In the genomic region with DNA sequence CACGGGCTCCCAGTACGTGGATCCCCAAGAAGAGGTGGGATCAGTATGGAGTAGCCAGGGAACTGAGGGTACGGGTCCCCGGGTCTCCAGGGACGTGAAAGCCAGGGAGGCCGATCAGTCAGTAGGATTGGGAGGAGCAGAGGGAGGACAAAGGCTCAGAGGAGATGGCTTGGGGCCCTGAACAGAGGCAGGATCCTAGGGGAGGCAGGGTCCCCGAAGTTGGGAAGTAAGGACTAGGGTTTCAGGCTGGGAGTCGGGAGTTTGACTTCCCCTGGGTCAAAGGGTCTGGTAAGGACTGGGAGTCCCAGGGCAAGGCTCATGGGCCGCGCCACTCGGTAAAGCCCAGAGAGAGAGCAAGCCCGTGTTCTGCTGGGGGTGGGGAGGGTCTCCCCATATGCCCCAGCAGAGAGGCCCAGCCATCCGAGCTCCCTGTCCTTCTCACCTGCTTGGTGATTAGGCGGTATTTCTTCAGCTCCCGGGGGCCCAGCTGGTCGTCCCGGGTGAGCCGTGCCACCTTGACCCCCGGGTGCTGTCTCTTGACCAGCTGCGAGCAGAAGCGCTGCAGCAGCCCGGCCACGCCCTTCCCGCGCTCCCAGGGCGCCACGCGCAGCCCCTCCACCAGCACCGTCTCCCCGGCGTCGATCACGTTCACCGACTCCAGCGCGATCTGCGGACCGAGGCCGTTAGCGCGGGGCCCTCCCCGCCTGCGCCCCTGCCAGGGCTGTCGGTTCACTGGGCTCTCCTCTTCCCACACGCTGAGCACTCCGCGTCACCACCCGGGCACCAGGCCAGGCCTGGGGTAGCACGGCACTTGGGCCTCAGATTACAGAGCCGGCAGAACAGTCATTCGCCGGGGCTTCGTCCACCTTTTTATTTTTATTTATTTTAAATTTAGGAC, we compare ENCODE assay signal across 3 cellular contexts.
TF ChIP-seq lines count a peak whose summit lies in the region.

No MANE protein-coding gene starts in this region.

TF ChIP-seq in SK-N-SH, 30 proteins besides CTCF, POLR2A, EP300 and RAD21 (continued from another document and continues in another):
- TF ChIP-seq POLR2AphosphoS5 (IDR thresholded peaks at IDR 0.05; ENCODE audit: low read depth, low read length): no peak
- no peak for TF ChIP-seq MXI1 (IDR thresholded peaks at IDR 0.05; ENCODE audit: low read depth, low read length)
- TF ChIP-seq, protein P1, sequence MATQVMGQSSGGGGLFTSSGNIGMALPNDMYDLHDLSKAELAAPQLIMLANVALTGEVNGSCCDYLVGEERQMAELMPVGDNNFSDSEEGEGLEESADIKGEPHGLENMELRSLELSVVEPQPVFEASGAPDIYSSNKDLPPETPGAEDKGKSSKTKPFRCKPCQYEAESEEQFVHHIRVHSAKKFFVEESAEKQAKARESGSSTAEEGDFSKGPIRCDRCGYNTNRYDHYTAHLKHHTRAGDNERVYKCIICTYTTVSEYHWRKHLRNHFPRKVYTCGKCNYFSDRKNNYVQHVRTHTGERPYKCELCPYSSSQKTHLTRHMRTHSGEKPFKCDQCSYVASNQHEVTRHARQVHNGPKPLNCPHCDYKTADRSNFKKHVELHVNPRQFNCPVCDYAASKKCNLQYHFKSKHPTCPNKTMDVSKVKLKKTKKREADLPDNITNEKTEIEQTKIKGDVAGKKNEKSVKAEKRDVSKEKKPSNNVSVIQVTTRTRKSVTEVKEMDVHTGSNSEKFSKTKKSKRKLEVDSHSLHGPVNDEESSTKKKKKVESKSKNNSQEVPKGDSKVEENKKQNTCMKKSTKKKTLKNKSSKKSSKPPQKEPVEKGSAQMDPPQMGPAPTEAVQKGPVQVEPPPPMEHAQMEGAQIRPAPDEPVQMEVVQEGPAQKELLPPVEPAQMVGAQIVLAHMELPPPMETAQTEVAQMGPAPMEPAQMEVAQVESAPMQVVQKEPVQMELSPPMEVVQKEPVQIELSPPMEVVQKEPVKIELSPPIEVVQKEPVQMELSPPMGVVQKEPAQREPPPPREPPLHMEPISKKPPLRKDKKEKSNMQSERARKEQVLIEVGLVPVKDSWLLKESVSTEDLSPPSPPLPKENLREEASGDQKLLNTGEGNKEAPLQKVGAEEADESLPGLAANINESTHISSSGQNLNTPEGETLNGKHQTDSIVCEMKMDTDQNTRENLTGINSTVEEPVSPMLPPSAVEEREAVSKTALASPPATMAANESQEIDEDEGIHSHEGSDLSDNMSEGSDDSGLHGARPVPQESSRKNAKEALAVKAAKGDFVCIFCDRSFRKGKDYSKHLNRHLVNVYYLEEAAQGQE (IDR thresholded peaks at IDR 0.05; ENCODE audit: low read depth, low read length): no peak
- TF ChIP-seq RFX5 (IDR thresholded peaks at IDR 0.05; ENCODE audit: low read length): no peak
- no peak for TF ChIP-seq ZBTB33 (IDR thresholded peaks at IDR 0.05; ENCODE audit: borderline replicate concordance, low read depth)
- TF ChIP-seq CHD2 (IDR thresholded peaks at IDR 0.05; ENCODE audit: low read length, partially characterized antibody): no peak
- no peak for TF ChIP-seq RCOR1 (IDR thresholded peaks at IDR 0.05; ENCODE audit: low read length)
- TF ChIP-seq MEF2A (IDR thresholded peaks at IDR 0.05; ENCODE audit: borderline replicate concordance, low read depth): no peak
- TF ChIP-seq GATA2 (CRISPR knock-in tag; IDR thresholded peaks at IDR 0.05): no peak
- no peak for TF ChIP-seq GABPA (IDR thresholded peaks at IDR 0.05; ENCODE audit: low read depth)
- TF ChIP-seq FOXJ3 (CRISPR knock-in tag; IDR thresholded peaks at IDR 0.05): no peak
- TF ChIP-seq FOSL2 (IDR thresholded peaks at IDR 0.05; ENCODE audit: borderline replicate concordance, low read depth): no peak

TF ChIP-seq in SK-N-SH treated with all-trans-retinoic acid at 6 μM for 48 hours, 23 proteins besides CTCF, POLR2A, EP300 and RAD21 (continues in another document):
- TF ChIP-seq CREB5 (CRISPR knock-in tag; IDR thresholded peaks at IDR 0.05; ENCODE audit: low read depth): no peak
- TF ChIP-seq ZNF8 (CRISPR knock-in tag; IDR thresholded peaks at IDR 0.05): no peak
- TF ChIP-seq, protein P2, sequence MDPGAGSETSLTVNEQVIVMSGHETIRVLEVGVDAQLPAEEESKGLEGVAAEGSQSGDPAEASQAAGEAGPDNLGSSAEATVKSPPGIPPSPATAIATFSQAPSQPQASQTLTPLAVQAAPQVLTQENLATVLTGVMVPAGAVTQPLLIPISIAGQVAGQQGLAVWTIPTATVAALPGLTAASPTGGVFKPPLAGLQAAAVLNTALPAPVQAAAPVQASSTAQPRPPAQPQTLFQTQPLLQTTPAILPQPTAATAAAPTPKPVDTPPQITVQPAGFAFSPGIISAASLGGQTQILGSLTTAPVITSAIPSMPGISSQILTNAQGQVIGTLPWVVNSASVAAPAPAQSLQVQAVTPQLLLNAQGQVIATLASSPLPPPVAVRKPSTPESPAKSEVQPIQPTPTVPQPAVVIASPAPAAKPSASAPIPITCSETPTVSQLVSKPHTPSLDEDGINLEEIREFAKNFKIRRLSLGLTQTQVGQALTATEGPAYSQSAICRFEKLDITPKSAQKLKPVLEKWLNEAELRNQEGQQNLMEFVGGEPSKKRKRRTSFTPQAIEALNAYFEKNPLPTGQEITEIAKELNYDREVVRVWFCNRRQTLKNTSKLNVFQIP (CRISPR knock-in tag; IDR thresholded peaks at IDR 0.05; ENCODE audit: borderline replicate concordance, low read depth): no peak
- TF ChIP-seq ZFP3 (CRISPR knock-in tag; IDR thresholded peaks at IDR 0.05): no peak
- TF ChIP-seq PPARA (CRISPR knock-in tag; IDR thresholded peaks at IDR 0.05; ENCODE audit: borderline replicate concordance): no peak
- no peak for TF ChIP-seq TOX (CRISPR knock-in tag; IDR thresholded peaks at IDR 0.05; ENCODE audit: borderline replicate concordance)
- TF ChIP-seq GLIS3 (CRISPR knock-in tag; IDR thresholded peaks at IDR 0.05): no peak
- TF ChIP-seq RARB (CRISPR knock-in tag; IDR thresholded peaks at IDR 0.05): no peak
- TF ChIP-seq, protein P3, sequence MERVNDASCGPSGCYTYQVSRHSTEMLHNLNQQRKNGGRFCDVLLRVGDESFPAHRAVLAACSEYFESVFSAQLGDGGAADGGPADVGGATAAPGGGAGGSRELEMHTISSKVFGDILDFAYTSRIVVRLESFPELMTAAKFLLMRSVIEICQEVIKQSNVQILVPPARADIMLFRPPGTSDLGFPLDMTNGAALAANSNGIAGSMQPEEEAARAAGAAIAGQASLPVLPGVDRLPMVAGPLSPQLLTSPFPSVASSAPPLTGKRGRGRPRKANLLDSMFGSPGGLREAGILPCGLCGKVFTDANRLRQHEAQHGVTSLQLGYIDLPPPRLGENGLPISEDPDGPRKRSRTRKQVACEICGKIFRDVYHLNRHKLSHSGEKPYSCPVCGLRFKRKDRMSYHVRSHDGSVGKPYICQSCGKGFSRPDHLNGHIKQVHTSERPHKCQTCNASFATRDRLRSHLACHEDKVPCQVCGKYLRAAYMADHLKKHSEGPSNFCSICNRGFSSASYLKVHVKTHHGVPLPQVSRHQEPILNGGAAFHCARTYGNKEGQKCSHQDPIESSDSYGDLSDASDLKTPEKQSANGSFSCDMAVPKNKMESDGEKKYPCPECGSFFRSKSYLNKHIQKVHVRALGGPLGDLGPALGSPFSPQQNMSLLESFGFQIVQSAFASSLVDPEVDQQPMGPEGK (CRISPR knock-in tag; IDR thresholded peaks at IDR 0.05; ENCODE audit: borderline replicate concordance): no peak
- no peak for TF ChIP-seq SNAI2 (CRISPR knock-in tag; IDR thresholded peaks at IDR 0.05)

TF ChIP-seq in HEK293T, 16 proteins besides CTCF, POLR2A, EP300 and RAD21 (continued from another document):
- no peak for TF ChIP-seq SP1 (IDR thresholded peaks at IDR 0.05)
- TF ChIP-seq, protein P4, sequence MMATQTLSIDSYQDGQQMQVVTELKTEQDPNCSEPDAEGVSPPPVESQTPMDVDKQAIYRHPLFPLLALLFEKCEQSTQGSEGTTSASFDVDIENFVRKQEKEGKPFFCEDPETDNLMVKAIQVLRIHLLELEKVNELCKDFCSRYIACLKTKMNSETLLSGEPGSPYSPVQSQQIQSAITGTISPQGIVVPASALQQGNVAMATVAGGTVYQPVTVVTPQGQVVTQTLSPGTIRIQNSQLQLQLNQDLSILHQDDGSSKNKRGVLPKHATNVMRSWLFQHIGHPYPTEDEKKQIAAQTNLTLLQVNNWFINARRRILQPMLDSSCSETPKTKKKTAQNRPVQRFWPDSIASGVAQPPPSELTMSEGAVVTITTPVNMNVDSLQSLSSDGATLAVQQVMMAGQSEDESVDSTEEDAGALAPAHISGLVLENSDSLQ (IDR thresholded peaks at IDR 0.05): no peak
- no peak for TF ChIP-seq FOXM1 (IDR thresholded peaks at IDR 0.05; ENCODE audit: borderline replicate concordance)
- TF ChIP-seq LEF1 (IDR thresholded peaks at IDR 0.05; ENCODE audit: borderline replicate concordance): no peak
- no peak for TF ChIP-seq FOXA1 (IDR thresholded peaks at IDR 0.05)
- TF ChIP-seq ELF4 (IDR thresholded peaks at IDR 0.05): no peak
- TF ChIP-seq L3MBTL2 (conservative IDR thresholded peaks at IDR 0.05): no peak
- no peak for TF ChIP-seq SUZ12 (IDR thresholded peaks at IDR 0.05)
- no peak for TF ChIP-seq ARNT (IDR thresholded peaks at IDR 0.05)
- TF ChIP-seq BHLHE40 (IDR thresholded peaks at IDR 0.05; ENCODE audit: borderline replicate concordance): no peak
- TF ChIP-seq FOXK2 (IDR thresholded peaks at IDR 0.05): no peak
